In the genomic region with DNA sequence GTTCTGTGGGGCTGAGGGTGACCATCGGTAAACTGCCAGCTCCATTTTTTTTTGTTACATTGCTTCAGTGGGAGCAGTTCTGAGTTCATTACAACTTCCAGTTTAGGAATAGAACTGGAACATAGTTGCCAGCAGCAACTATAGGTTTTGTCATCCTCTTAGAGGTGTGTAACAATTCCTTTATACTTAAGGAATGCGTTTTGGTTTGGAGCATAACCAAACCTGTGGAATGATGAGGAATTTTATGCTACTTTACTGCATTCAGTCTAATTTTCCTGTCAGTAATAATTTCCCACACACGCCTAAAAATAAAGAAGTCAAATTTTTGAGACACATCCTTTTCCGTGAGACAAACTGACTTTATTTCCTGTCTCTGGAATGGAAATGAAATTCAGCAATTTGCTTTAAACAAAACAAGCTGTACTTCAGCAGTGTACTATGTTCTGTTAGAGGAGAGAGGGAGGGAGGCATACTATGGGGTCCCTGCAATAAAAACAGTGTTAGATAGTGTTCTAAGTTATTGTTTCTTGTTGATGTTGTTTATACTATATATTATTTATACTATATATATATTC, we compare ENCODE assay signal across 2 cellular contexts.
TF ChIP-seq lines count a peak whose summit lies in the region.

No MANE protein-coding gene starts in this region.

TF ChIP-seq in SK-N-SH treated with all-trans-retinoic acid at 6 μM for 48 hours, 23 proteins besides CTCF, POLR2A, EP300 and RAD21 (continued from another document):
- TF ChIP-seq, protein P1, sequence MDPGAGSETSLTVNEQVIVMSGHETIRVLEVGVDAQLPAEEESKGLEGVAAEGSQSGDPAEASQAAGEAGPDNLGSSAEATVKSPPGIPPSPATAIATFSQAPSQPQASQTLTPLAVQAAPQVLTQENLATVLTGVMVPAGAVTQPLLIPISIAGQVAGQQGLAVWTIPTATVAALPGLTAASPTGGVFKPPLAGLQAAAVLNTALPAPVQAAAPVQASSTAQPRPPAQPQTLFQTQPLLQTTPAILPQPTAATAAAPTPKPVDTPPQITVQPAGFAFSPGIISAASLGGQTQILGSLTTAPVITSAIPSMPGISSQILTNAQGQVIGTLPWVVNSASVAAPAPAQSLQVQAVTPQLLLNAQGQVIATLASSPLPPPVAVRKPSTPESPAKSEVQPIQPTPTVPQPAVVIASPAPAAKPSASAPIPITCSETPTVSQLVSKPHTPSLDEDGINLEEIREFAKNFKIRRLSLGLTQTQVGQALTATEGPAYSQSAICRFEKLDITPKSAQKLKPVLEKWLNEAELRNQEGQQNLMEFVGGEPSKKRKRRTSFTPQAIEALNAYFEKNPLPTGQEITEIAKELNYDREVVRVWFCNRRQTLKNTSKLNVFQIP (CRISPR knock-in tag; IDR thresholded peaks at IDR 0.05; ENCODE audit: borderline replicate concordance, low read depth): no peak
- no peak for TF ChIP-seq ISL1 (CRISPR knock-in tag; IDR thresholded peaks at IDR 0.05)
- no peak for TF ChIP-seq SNAI2 (CRISPR knock-in tag; IDR thresholded peaks at IDR 0.05)
- no peak for TF ChIP-seq ZFP3 (CRISPR knock-in tag; IDR thresholded peaks at IDR 0.05)
- no peak for TF ChIP-seq PPARA (CRISPR knock-in tag; IDR thresholded peaks at IDR 0.05; ENCODE audit: borderline replicate concordance)
- TF ChIP-seq, protein P2, sequence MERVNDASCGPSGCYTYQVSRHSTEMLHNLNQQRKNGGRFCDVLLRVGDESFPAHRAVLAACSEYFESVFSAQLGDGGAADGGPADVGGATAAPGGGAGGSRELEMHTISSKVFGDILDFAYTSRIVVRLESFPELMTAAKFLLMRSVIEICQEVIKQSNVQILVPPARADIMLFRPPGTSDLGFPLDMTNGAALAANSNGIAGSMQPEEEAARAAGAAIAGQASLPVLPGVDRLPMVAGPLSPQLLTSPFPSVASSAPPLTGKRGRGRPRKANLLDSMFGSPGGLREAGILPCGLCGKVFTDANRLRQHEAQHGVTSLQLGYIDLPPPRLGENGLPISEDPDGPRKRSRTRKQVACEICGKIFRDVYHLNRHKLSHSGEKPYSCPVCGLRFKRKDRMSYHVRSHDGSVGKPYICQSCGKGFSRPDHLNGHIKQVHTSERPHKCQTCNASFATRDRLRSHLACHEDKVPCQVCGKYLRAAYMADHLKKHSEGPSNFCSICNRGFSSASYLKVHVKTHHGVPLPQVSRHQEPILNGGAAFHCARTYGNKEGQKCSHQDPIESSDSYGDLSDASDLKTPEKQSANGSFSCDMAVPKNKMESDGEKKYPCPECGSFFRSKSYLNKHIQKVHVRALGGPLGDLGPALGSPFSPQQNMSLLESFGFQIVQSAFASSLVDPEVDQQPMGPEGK (CRISPR knock-in tag; IDR thresholded peaks at IDR 0.05; ENCODE audit: borderline replicate concordance): no peak
- TF ChIP-seq, protein P3, sequence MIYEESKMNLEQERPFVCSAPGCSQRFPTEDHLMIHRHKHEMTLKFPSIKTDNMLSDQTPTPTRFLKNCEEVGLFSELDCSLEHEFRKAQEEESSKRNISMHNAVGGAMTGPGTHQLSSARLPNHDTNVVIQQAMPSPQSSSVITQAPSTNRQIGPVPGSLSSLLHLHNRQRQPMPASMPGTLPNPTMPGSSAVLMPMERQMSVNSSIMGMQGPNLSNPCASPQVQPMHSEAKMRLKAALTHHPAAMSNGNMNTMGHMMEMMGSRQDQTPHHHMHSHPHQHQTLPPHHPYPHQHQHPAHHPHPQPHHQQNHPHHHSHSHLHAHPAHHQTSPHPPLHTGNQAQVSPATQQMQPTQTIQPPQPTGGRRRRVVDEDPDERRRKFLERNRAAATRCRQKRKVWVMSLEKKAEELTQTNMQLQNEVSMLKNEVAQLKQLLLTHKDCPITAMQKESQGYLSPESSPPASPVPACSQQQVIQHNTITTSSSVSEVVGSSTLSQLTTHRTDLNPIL (CRISPR knock-in tag; IDR thresholded peaks at IDR 0.05; ENCODE audit: low read depth): no peak
- no peak for TF ChIP-seq ARNTL (CRISPR knock-in tag; IDR thresholded peaks at IDR 0.05; ENCODE audit: borderline replicate concordance, low read depth)
- TF ChIP-seq ZC3H10 (CRISPR knock-in tag; IDR thresholded peaks at IDR 0.05): no peak
- TF ChIP-seq ZNF70 (CRISPR knock-in tag; IDR thresholded peaks at IDR 0.05): no peak

TF ChIP-seq in SK-N-SH, 30 proteins besides CTCF, POLR2A, EP300 and RAD21 (continued from another document):
- no peak for TF ChIP-seq RCOR1 (IDR thresholded peaks at IDR 0.05; ENCODE audit: low read length)
TF ChIP-seq in SK-N-SH: peak in this region for 0.
